Comparison of ENCODE assay signal across 8 cellular contexts in the genomic region with DNA sequence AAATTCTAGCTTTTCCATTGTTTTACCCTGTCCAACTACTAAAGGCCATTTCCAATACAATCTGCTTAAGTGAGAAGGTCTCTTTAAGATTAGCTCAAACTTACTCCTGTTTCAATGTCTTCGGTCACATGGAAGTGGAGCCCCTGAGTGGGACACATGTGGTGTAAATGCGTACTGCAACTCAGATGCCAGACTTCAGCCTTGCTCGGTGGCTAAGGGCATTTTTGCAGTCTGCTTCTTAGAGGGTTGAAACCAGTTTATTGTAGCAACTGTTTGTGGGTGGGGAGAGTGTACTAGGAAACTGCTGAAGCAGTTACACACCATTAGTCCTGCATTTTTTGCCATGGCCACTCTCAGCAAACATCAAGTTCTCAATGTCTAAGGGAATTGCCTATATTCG.
DNase-seq lines count a peak whose midpoint lies in the region; ATAC-seq, FAIRE-seq and TF ChIP-seq lines count a peak whose summit lies in the region.

No MANE protein-coding gene starts in this region.

- no peaks in the 10 kb centered on the region for H3K27me3 ChIP-seq in H1 (replicated peaks in 1 of 4; ENCODE audit: control insufficient read depth in 3 of 4, extremely low read depth in 1 of 4, insufficient read depth in 3 of 4, low read length in 3 of 4)
- H3K27me3 ChIP-seq in psoas muscle (ENCODE audit: insufficient read depth in 3 of 3, low read length in 2 of 3), result no peaks in the 10 kb centered on the region

- no peaks in the 10 kb centered on the region for H3K79me2 ChIP-seq in H1 (ENCODE audit: control insufficient read depth in 1 of 2, insufficient read depth in 2 of 2, low read length in 2 of 2)

- POLR2A ChIA-PET in H1 (lab: Charles Lee; ENCODE audit: partially characterized antibody), result interaction anchor here (0.6 kb wide), 1 partner anchor 25 kb away, joined by 3 read pairs; no protein-coding TSS in a partner anchor

- H3K4ac ChIP-seq in H1 (replicated peaks; ENCODE audit: insufficient read length, low read depth, low read length), result no peak overlapping the region

- no peaks in the 10 kb centered on the region for H3K23me2 ChIP-seq in H1 (ENCODE audit: low read depth, low read length)

- CTCF ChIA-PET in H1 (lab: Charles Lee; ENCODE audit: partially characterized antibody), result interaction anchor here (0.6 to 4.3 kb wide), 15 partner anchors 9 to 383 kb away, joined by 3 to 28 read pairs (median 3); no protein-coding TSS in a partner anchor

- H3K9me3 ChIP-seq in H1 (ENCODE audit: insufficient read depth in 2 of 2, low read depth in 1 of 2, low read length in 1 of 2) (no peaks in the 10 kb centered on the region), psoas muscle (no peaks in the 10 kb centered on the region)

- H3K4me1 ChIP-seq in H1 (replicated peaks in 1 of 4; ENCODE audit: control insufficient read depth in 3 of 4, insufficient read depth in 4 of 4, low read length in 3 of 4) (peaks cover 1 to 17% (median 10%) of the 10 kb centered on the region in 4 experiments; a peak in 6 of 7 replicates), psoas muscle (peaks cover 46% of the 10 kb centered on the region)

- H2BK120ac ChIP-seq in H1 (replicated peaks; ENCODE audit: low read depth, low read length), result no peak overlapping the region

- TF ChIP-seq CTCF in NB4 (IDR thresholded peaks at IDR 0.05; ENCODE audit: low read depth, low read length) (peak; percentile 10), H1 (IDR thresholded peaks at IDR 0.05; ENCODE audit: control extremely low read depth in 1 of 3, insufficient read depth in 1 of 3, low read depth in 1 of 3, low read length in 3 of 3) (peak; percentile 23 to 55 (median 43); a peak in 3 of 4 replicates), psoas muscle (IDR thresholded peaks at IDR 0.05) (peak; percentile 38)

- TF ChIP-seq RAD21 in H1 (IDR thresholded peaks at IDR 0.05 in 1 of 2, conservative IDR thresholded peaks at IDR 0.05 in 1 of 2; ENCODE audit: low read depth in 2 of 2, low read length in 2 of 2), result peak; percentile 18 to 41; a peak in 3 of 4 replicates

- FAIRE-seq in H1 (lab: Jason Lieb, UNC), result no peak

- 72% methylated on average over 4 of the region's 4 CpGs; no CpG with 5 or more reads in 1 of the 2 experiments for WGBS in H1 (ENCODE audit: extremely low coverage in 1 of 2, insufficient coverage in 1 of 2, insufficient read length in 1 of 2, insufficient replicate concordance in 2 of 2, low coverage in 1 of 2, low lambda C conversion rate in 2 of 2, missing lambda C conversion rate in 1 of 2), 2 experiments
- whole genome bisulfite sequencing in psoas muscle, 3 donors, result 29 to 53% (median 33%) methylated on average over 4 of the region's 4 CpGs

- DNase-seq in NCI-H2196 (lab: John Stamatoyannopoulos, UW; ENCODE audit: unreplicated experiment) (peak; percentile 19), NCI-H2196 treated with DMSO at 0.1 percent for 48 hours (lab: John Stamatoyannopoulos, UW; ENCODE audit: unreplicated experiment) (no peak), NB4 (ENCODE audit: low read depth) (peak; percentile 44), H1 (ENCODE audit: low read depth in 1 of 2, low spot score in 2 of 2) (no peak), psoas muscle (no peak), DMS79 (lab: John Stamatoyannopoulos, UW) (no peak), inferior parietal cortex (ENCODE audit: extremely low spot score) (no peak)
- no peak for DNase-seq in stimulated activated CD4-positive, alpha-beta T cell treated with anti-CD3 and anti-CD28 coated beads, Interleukin-2, amount 100 ng/mL, for 24 hours

- H3K9ac ChIP-seq in H1 (replicated peaks in 1 of 4; ENCODE audit: extremely low read depth in 1 of 4, low read depth in 3 of 4, low read length in 3 of 4), result no peak overlapping the region

- TF ChIP-seq EP300 in H1 (IDR thresholded peaks at IDR 0.05; ENCODE audit: borderline replicate concordance in 1 of 2, low read depth in 2 of 2, low read length in 2 of 2), result no peak

- H4K8ac ChIP-seq in H1 (ENCODE audit: extremely low read depth, insufficient read depth, low read length), result no peak overlapping the region

- H3K14ac ChIP-seq in H1 (ENCODE audit: insufficient read length), result no peak overlapping the region

- H3K4me3 ChIP-seq in NB4 (ENCODE audit: low read depth, low read length) (no peak overlapping the region), H1 (ENCODE audit: extremely low read depth in 1 of 4, insufficient read depth in 2 of 4, low read depth in 3 of 4, low read length in 4 of 4) (no peak overlapping the region), psoas muscle (peak overlapping the region; percentile 75)

- intact Hi-C loops in psoas muscle (cut with DNase I), result loop anchor here in 1 of 2 donors (5.0 kb wide), 2 partner anchors 38 to 42 kb away; no protein-coding TSS in a partner anchor

- H3K56ac ChIP-seq in H1 (replicated peaks; ENCODE audit: insufficient read length, low read depth, low read length), result no peak overlapping the region

- no peaks in the 10 kb centered on the region for H3K36me3 ChIP-seq in H1 (ENCODE audit: control insufficient read depth in 2 of 4, insufficient read depth in 4 of 4, low read length in 3 of 4)
- no peaks in the 10 kb centered on the region for H3K36me3 ChIP-seq in psoas muscle (ENCODE audit: insufficient read depth in 1 of 2, low read depth in 1 of 2)

- H3K18ac ChIP-seq in H1 (ENCODE audit: extremely low read depth, low read length), result no peak overlapping the region; the same call in 1 of the 2 replicates

- TF ChIP-seq POLR2A in NB4 (IDR thresholded peaks at IDR 0.05; ENCODE audit: extremely low read depth, insufficient read length) (no peak), H1 (IDR thresholded peaks at IDR 0.05; ENCODE audit: control extremely low read depth in 1 of 2, low read depth in 2 of 2, low read length in 2 of 2) (no peak)

- H2BK5ac ChIP-seq in H1 (ENCODE audit: low read depth, low read length), result 0 out of 2 replicates have a peak overlapping the region, but pooled peaks have one; percentile 1

- H2AK5ac ChIP-seq in H1 (ENCODE audit: low read depth, low read length), result no peak overlapping the region

- H2AFZ ChIP-seq in H1 (ENCODE audit: low read length), result no peak overlapping the region

- peak; percentile 61 to 72 (median 65) for ATAC-seq in psoas muscle

- no peak overlapping the region for H2BK20ac ChIP-seq in H1 (ENCODE audit: low read length)

- H3K79me1 ChIP-seq in H1 (ENCODE audit: low read depth, low read length), result peaks cover 2% of the 10 kb centered on the region; the same call in 1 of the 2 replicates

- H3K27ac ChIP-seq in H1 (ENCODE audit: low read depth, low read length) (no peak overlapping the region), psoas muscle (peak overlapping the region; percentile 92)

- no peaks in the 10 kb centered on the region for H4K20me1 ChIP-seq in H1 (replicated peaks in 1 of 2; ENCODE audit: control insufficient read depth in 1 of 2, insufficient read depth in 2 of 2, low read length in 2 of 2)

- no peak overlapping the region; the same call in 1 of the 2 replicates for H2BK15ac ChIP-seq in H1 (ENCODE audit: low read length)

- H3K23ac ChIP-seq in H1 (ENCODE audit: insufficient read length), result no peak overlapping the region

- H2BK12ac ChIP-seq in H1 (ENCODE audit: low read depth, low read length), result no peak overlapping the region

- no peak overlapping the region for H3K4me2 ChIP-seq in H1 (ENCODE audit: insufficient read depth in 1 of 2, low read depth in 2 of 2, low read length in 2 of 2)

- H4K5ac ChIP-seq in H1 (ENCODE audit: insufficient read length, low read depth, low read length), result no peak overlapping the region

- H4K91ac ChIP-seq in H1 (replicated peaks; ENCODE audit: insufficient read length, low read length), result no peak overlapping the region

TF ChIP-seq in H1, 55 proteins besides CTCF, POLR2A, EP300 and RAD21:
- TF ChIP-seq CHD1 (IDR thresholded peaks at IDR 0.05; ENCODE audit: low read depth, low read length) (no peak), NRF1 (IDR thresholded peaks at IDR 0.05; ENCODE audit: low read depth, low read length) (no peak), CREB1 (IDR thresholded peaks at IDR 0.05) (no peak), ATF2 (IDR thresholded peaks at IDR 0.05; ENCODE audit: low read length) (no peak), HDAC6 (IDR thresholded peaks at IDR 0.05; ENCODE audit: low read depth, low read length) (no peak)

Comparison
In these comparisons a context has a peak if more than half of its experiments do, and no peak if none do; other contexts are left out.
1. DNase-seq: peak in NCI-H2196 (single experiment) and NB4 (single experiment); none in NCI-H2196 treated with DMSO at 0.1 percent for 48 hours (single experiment), H1 (0 of 2), psoas muscle (0 of 2), DMS79 (single experiment), inferior parietal cortex (single experiment) and stimulated activated CD4-positive, alpha-beta T cell treated with anti-CD3 and anti-CD28 coated beads, Interleukin-2, amount 100 ng/mL, for 24 hours (0 of 2).
2. Peak in every context shown above with its lines, with median percentiles within 50 percentile points of each other: CTCF ChIP-seq.